Comparison of ENCODE assay signal across 25 cellular contexts in the genomic region with DNA sequence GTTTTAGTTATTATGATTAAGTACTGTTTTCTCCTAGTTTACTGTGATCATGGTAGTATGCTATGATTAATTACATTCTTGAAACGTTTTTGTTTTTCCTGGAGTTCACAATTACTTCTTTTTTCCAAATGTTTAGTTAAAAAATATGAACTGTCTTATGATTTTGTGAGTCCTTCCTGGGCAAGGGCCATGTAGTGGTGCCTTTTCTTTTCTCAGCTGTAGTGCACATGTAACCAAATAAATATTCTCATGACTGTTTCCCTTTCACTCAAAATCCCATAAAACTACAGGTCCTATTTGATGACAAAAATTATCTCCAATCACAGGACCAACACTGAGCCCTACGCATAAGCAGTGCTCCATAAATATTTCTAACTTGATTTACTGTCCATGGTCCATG.
"Had no signal": no experiment of that assay in that cellular context is flagged by ENCODE, and none has a peak within 500 bp of the region (broad histone marks: within the 10 kb centered on the region; RNA-seq: fewer than 3 reads in every experiment).

No MANE protein-coding gene starts in this region.

- H3K4me1 Mint-ChIP-seq: immature natural killer cell; memory B cell; naive thymus-derived CD4-positive, alpha-beta T cell had no signal

- H3K36me3 ChIP-seq: heart left ventricle, left ventricle myocardium inferior, pancreas, prostate gland, sigmoid colon, stomach, thyroid gland, uterus had no signal

- H3K4me3 Mint-ChIP-seq: immature natural killer cell; memory B cell; naive thymus-derived CD4-positive, alpha-beta T cell; natural killer cell treated with Interleukin-12 subunit alpha and Interleukin-12 subunit beta and Interleukin-15 and Interleukin-18, amount 100 ng/mL, for 72 hours; stimulated activated naive B cell treated with anti-CD40 and anti-IgM and Interleukin-4, amounts not matched to agents 10 μg/mL and 1 μg/mL and 100 μg/mL, for 72 hours had no signal

- H3K9me3 ChIP-seq: heart left ventricle, left ventricle myocardium inferior, mucosa of descending colon, pancreas, prostate gland, sigmoid colon, stomach, testis, thyroid gland, uterus had no signal

- H3K36me3 Mint-ChIP-seq: memory B cell; natural killer cell treated with Interleukin-12 subunit alpha and Interleukin-12 subunit beta and Interleukin-15 and Interleukin-18, amount 100 ng/mL, for 72 hours; stimulated activated naive B cell treated with anti-CD40 and anti-IgM and Interleukin-4, amounts not matched to agents 10 μg/mL and 1 μg/mL and 100 μg/mL, for 72 hours had no signal

- H3K4me3 ChIP-seq: heart left ventricle, left ventricle myocardium inferior, lung, mucosa of descending colon, pancreas, prostate gland, sigmoid colon, stomach, testis, thyroid gland, uterus had no signal

- H3K9me3 Mint-ChIP-seq: immature natural killer cell; memory B cell; natural killer cell treated with Interleukin-12 subunit alpha and Interleukin-12 subunit beta and Interleukin-15 and Interleukin-18, amount 100 ng/mL, for 72 hours; stimulated activated naive B cell treated with anti-CD40 and anti-IgM and Interleukin-4, amounts not matched to agents 10 μg/mL and 1 μg/mL and 100 μg/mL, for 72 hours had no signal

- H3K27ac ChIP-seq: pancreas, prostate gland, sigmoid colon, stomach, testis, thyroid gland, uterus had no signal

- H3K27me3 ChIP-seq: heart left ventricle, pancreas, sigmoid colon, stomach, testis, thyroid gland, uterus had no signal

- ATAC-seq: mucosa of descending colon; naive thymus-derived CD4-positive, alpha-beta T cell; natural killer cell treated with Interleukin-12 subunit alpha and Interleukin-12 subunit beta and Interleukin-15 and Interleukin-18, amount 100 ng/mL, for 72 hours; right cardiac atrium; stimulated activated naive B cell treated with anti-CD40 and anti-IgM and Interleukin-4, amounts not matched to agents 10 μg/mL and 1 μg/mL and 100 μg/mL, for 72 hours; stimulated activated naive CD8-positive, alpha-beta T cell treated with anti-CD3 and anti-CD28 coated beads, Interleukin-15, Interleukin-2, amounts not matched to agents 100 U/mL and 50 U/mL, for 24 hours had no signal

- H3K4me1 ChIP-seq: heart left ventricle, left ventricle myocardium inferior, pancreas, prostate gland, sigmoid colon, stomach, testis, thyroid gland, uterus had no signal

- H3K27ac Mint-ChIP-seq: immature natural killer cell; memory B cell; naive thymus-derived CD4-positive, alpha-beta T cell; natural killer cell treated with Interleukin-12 subunit alpha and Interleukin-12 subunit beta and Interleukin-15 and Interleukin-18, amount 100 ng/mL, for 72 hours; stimulated activated naive B cell treated with anti-CD40 and anti-IgM and Interleukin-4, amounts not matched to agents 10 μg/mL and 1 μg/mL and 100 μg/mL, for 72 hours had no signal

- DNase-seq: heart left ventricle; immature natural killer cell; left ventricle myocardium inferior; mucosa of descending colon; naive thymus-derived CD4-positive, alpha-beta T cell; pancreas; posterior cingulate gyrus; right cardiac atrium; sigmoid colon; small intestine; stimulated activated CD4-positive, alpha-beta T cell treated with anti-CD3 and anti-CD28 coated beads, Interleukin-1b, Interleukin-23, amount 100 ng/mL, for 48 hours; stimulated activated CD4-positive, alpha-beta T cell treated with anti-CD3 and anti-CD28 coated beads, Interleukin-2, amount 100 ng/mL, for 48 hours; stimulated activated CD4-positive, alpha-beta T cell treated with anti-CD3 and anti-CD28 coated beads, Interleukin-4, amount 100 ng/mL, for 4 hours; stimulated activated CD8-positive, alpha-beta memory T cell treated with anti-CD3 and anti-CD28 coated beads, Interleukin-4, amount 100 ng/mL, for 48 hours; stimulated activated naive B cell treated with anti-CD40 and anti-IgM and Interleukin-4, amounts not matched to agents 10 μg/mL and 1 μg/mL and 100 μg/mL, for 72 hours; stimulated activated naive CD8-positive, alpha-beta T cell treated with anti-CD3 and anti-CD28 coated beads, Interleukin-15, Interleukin-2, amounts not matched to agents 100 U/mL and 50 U/mL, for 24 hours; stomach; testis; thyroid gland; trophoblast cell; uterus had no signal
